In the genomic region with DNA sequence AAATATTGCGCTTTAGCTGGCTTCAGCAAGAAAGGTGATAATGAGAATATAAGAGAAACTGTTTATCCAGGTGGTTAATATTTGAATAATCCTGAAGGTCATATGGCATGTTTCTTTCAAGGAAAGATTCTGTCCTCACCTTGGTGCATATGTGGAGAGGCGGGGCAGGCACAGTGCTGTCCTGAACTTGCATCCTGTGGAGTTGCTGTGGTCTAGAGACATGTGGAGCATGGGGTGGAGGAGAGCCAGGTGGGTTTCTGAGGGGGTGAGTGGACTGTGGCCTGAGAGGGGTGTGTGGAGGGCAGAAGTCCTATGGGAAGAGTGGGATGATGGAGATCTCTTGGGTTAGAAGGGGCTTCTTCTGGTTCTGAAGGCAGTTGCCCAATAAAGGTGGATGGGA, we compare ENCODE assay signal across 32 cellular contexts.
"Had no signal": no experiment of that assay in that cellular context is flagged by ENCODE, and none has a peak within 500 bp of the region (broad histone marks: within the 10 kb centered on the region; RNA-seq: fewer than 3 reads in every experiment).

No MANE protein-coding gene starts in this region.

- H3K27ac ChIP-seq: adrenal gland, body of pancreas, colonic mucosa, esophagus muscularis mucosa, foreskin keratinocyte, gastrocnemius medialis, heart left ventricle, WERI-Rb-1 had no signal

- H3K4me3 ChIP-seq: adrenal gland, body of pancreas, colonic mucosa, esophagus muscularis mucosa, gastrocnemius medialis, heart left ventricle had no signal

- DNase-seq: activated CD4-positive, alpha-beta memory T cell treated with anti-CD3 and anti-CD28 coated beads for 36 hours; activated CD4-positive, alpha-beta T cell treated with anti-CD3 and anti-CD28 coated beads for 36 hours; activated CD4-positive, alpha-beta T cell treated with anti-CD3 and anti-CD28 coated beads, Interleukin-2, amount 10 ng/mL, durations not matched to agents 24 days and 14 days; activated CD4-positive, CD25-positive, alpha-beta regulatory T cell; activated CD4-positive, CD25-positive, alpha-beta regulatory T cell treated with anti-CD3 and anti-CD28 coated beads, Interleukin-2, amount 50 U/mL, for 72 hours; activated CD8-positive, alpha-beta memory T cell treated with anti-CD3 and anti-CD28 coated beads, Interleukin-2, amount 10 ng/mL, durations not matched to agents 7 days and 5 days; activated CD8-positive, alpha-beta memory T cell treated with anti-CD3 and anti-CD28 coated beads, Interleukin-2, amount 50 U/mL, for 4 hours; activated CD8-positive, alpha-beta T cell treated with anti-CD3 and anti-CD28 coated beads, Interleukin-2, amount 10 ng/mL, durations not matched to agents 7 days and 5 days; activated naive CD4-positive, alpha-beta T cell treated with anti-CD3 and anti-CD28 coated beads for 36 hours; activated naive CD8-positive, alpha-beta T cell treated with anti-CD3 and anti-CD28 coated beads for 36 hours; activated naive CD8-positive, alpha-beta T cell treated with anti-CD3 and anti-CD28 coated beads, Interleukin-2, amount 50 U/mL, for 24 hours; activated T-cell treated with anti-CD3 and anti-CD28 coated beads, Interleukin-2, amount 50 U/mL, for 1 hour; activated T-cell treated with anti-CD3 and anti-CD28 coated beads, Interleukin-2, amount 50 U/mL, for 48 hours; adrenal gland; amygdala; body of pancreas; central memory CD4-positive, alpha-beta T cell; cerebellar nuclear complex; colonic mucosa; effector CD8-positive, alpha-beta T cell; erythroblast; foreskin keratinocyte; gastrocnemius medialis; glutamatergic neuron; heart left ventricle; T-helper 1 cell; T-helper 17 cell; T1000; WERI-Rb-1 had no signal

- ATAC-seq: activated CD4-positive, alpha-beta T cell treated with anti-CD3 and anti-CD28 coated beads for 36 hours; activated CD8-positive, alpha-beta memory T cell treated with anti-CD3 and anti-CD28 coated beads, Interleukin-2, amount 10 ng/mL, durations not matched to agents 7 days and 5 days; activated CD8-positive, alpha-beta T cell treated with anti-CD3 and anti-CD28 coated beads, Interleukin-2, amount 10 ng/mL, durations not matched to agents 7 days and 5 days; activated naive CD8-positive, alpha-beta T cell treated with anti-CD3 and anti-CD28 coated beads, Interleukin-2, amount 50 U/mL, for 24 hours; body of pancreas; foreskin keratinocyte; gastrocnemius medialis; heart left ventricle; T-helper 17 cell had no signal

- H3K36me3 Mint-ChIP-seq: activated CD4-positive, alpha-beta memory T cell treated with anti-CD3 and anti-CD28 coated beads for 36 hours; activated CD8-positive, alpha-beta memory T cell treated with anti-CD3 and anti-CD28 coated beads, Interleukin-2, amount 10 ng/mL, durations not matched to agents 7 days and 5 days; activated naive CD4-positive, alpha-beta T cell treated with anti-CD3 and anti-CD28 coated beads, Interleukin-2, amount 50 U/mL, for 24 hours; activated naive CD8-positive, alpha-beta T cell treated with anti-CD3 and anti-CD28 coated beads for 36 hours had no signal

- H3K9me3 Mint-ChIP-seq: activated CD4-positive, alpha-beta memory T cell treated with anti-CD3 and anti-CD28 coated beads for 36 hours; activated naive CD4-positive, alpha-beta T cell treated with anti-CD3 and anti-CD28 coated beads for 36 hours; activated naive CD4-positive, alpha-beta T cell treated with anti-CD3 and anti-CD28 coated beads, Interleukin-2, amount 50 U/mL, for 24 hours; activated naive CD8-positive, alpha-beta T cell treated with anti-CD3 and anti-CD28 coated beads for 36 hours; activated naive CD8-positive, alpha-beta T cell treated with anti-CD3 and anti-CD28 coated beads, Interleukin-2, amount 50 U/mL, for 24 hours; T-helper 2 cell treated with Interferon-gamma antibody and Interleukin-4, amounts not matched to agents 5 μg/mL and 100 μg/mL, for 36 hours had no signal

- H3K9me3 ChIP-seq: adrenal gland, body of pancreas, colonic mucosa, esophagus muscularis mucosa, gastrocnemius medialis, heart left ventricle had no signal

- H3K4me3 Mint-ChIP-seq: activated CD4-positive, alpha-beta memory T cell treated with anti-CD3 and anti-CD28 coated beads for 36 hours; activated CD4-positive, alpha-beta T cell treated with anti-CD3 and anti-CD28 coated beads for 36 hours; activated CD4-positive, alpha-beta T cell treated with anti-CD3 and anti-CD28 coated beads, Interleukin-2, amount 10 ng/mL, durations not matched to agents 24 days and 14 days; activated CD8-positive, alpha-beta memory T cell treated with anti-CD3 and anti-CD28 coated beads, Interleukin-2, amount 10 ng/mL, durations not matched to agents 7 days and 5 days; activated CD8-positive, alpha-beta T cell treated with anti-CD3 and anti-CD28 coated beads, Interleukin-2, amount 10 ng/mL, durations not matched to agents 7 days and 5 days; activated naive CD4-positive, alpha-beta T cell treated with anti-CD3 and anti-CD28 coated beads for 36 hours; activated naive CD4-positive, alpha-beta T cell treated with anti-CD3 and anti-CD28 coated beads, Interleukin-2, amount 50 U/mL, for 24 hours; activated naive CD8-positive, alpha-beta T cell treated with anti-CD3 and anti-CD28 coated beads for 36 hours; activated naive CD8-positive, alpha-beta T cell treated with anti-CD3 and anti-CD28 coated beads, Interleukin-2, amount 50 U/mL, for 24 hours; T-helper 17 cell; T-helper 2 cell treated with Interferon-gamma antibody and Interleukin-4, amounts not matched to agents 5 μg/mL and 100 μg/mL, for 36 hours had no signal

- H3K27me3 ChIP-seq: adrenal gland, body of pancreas, colonic mucosa had no signal

- H3K36me3 ChIP-seq: adrenal gland, colonic mucosa, esophagus muscularis mucosa, gastrocnemius medialis, heart left ventricle, WERI-Rb-1 had no signal

- H3K4me1 Mint-ChIP-seq: activated CD8-positive, alpha-beta memory T cell treated with anti-CD3 and anti-CD28 coated beads, Interleukin-2, amount 10 ng/mL, durations not matched to agents 7 days and 5 days; activated naive CD4-positive, alpha-beta T cell treated with anti-CD3 and anti-CD28 coated beads, Interleukin-2, amount 50 U/mL, for 24 hours had no signal

- H3K27ac Mint-ChIP-seq: activated CD4-positive, alpha-beta memory T cell treated with anti-CD3 and anti-CD28 coated beads for 36 hours; activated CD4-positive, alpha-beta T cell treated with anti-CD3 and anti-CD28 coated beads for 36 hours; activated CD4-positive, alpha-beta T cell treated with anti-CD3 and anti-CD28 coated beads, Interleukin-2, amount 10 ng/mL, durations not matched to agents 24 days and 14 days; activated CD8-positive, alpha-beta memory T cell treated with anti-CD3 and anti-CD28 coated beads, Interleukin-2, amount 10 ng/mL, durations not matched to agents 7 days and 5 days; activated CD8-positive, alpha-beta T cell treated with anti-CD3 and anti-CD28 coated beads, Interleukin-2, amount 10 ng/mL, durations not matched to agents 7 days and 5 days; activated naive CD4-positive, alpha-beta T cell treated with anti-CD3 and anti-CD28 coated beads for 36 hours; activated naive CD4-positive, alpha-beta T cell treated with anti-CD3 and anti-CD28 coated beads, Interleukin-2, amount 50 U/mL, for 24 hours; activated naive CD8-positive, alpha-beta T cell treated with anti-CD3 and anti-CD28 coated beads for 36 hours; activated naive CD8-positive, alpha-beta T cell treated with anti-CD3 and anti-CD28 coated beads, Interleukin-2, amount 50 U/mL, for 24 hours; T-helper 17 cell; T-helper 2 cell treated with Interferon-gamma antibody and Interleukin-4, amounts not matched to agents 5 μg/mL and 100 μg/mL, for 36 hours had no signal

- H3K4me1 ChIP-seq: adrenal gland, body of pancreas, colonic mucosa, esophagus muscularis mucosa, foreskin keratinocyte, gastrocnemius medialis, heart left ventricle had no signal
